Comparison of ENCODE assay signal across 24 cellular contexts in genomic region chr4:10040049-10040892, GRCh38. TPM values are rescaled to one million over a fixed set of nuclear protein-coding genes. Genes with fewer than 3 reads are reported as not detected.
DNase-seq lines count a peak whose midpoint lies in the region; ATAC-seq and TF ChIP-seq lines count a peak whose summit lies in the region.
"Had no signal": no experiment of that assay in that cellular context is flagged by ENCODE, and none has a peak within 500 bp of the region (broad histone marks: within the 10 kb centered on the region; RNA-seq: fewer than 3 reads in every experiment).

No MANE protein-coding gene starts in this region.

- peak overlapping the region; percentile 9; the same call in 1 of the 2 replicates for H3K4me3 ChIP-seq in GM12865 (ENCODE audit: low read depth, low read length)
- H3K4me3 ChIP-seq: GM23338, SK-N-MC had no signal

- ATAC-seq in HG02798 (IDR thresholded peaks at IDR 0.05; ENCODE audit: poor library complexity, unreplicated experiment) (peak; percentile 44), HG03342 (IDR thresholded peaks at IDR 0.05; ENCODE audit: unreplicated experiment) (no peak)
- ATAC-seq: GM23338 had no signal

- no peak for TF ChIP-seq CTCF in GM12865 (IDR thresholded peaks at IDR 0.05; ENCODE audit: insufficient read depth, low read depth, low read length, missing control alignments)

- DNase-seq in GM12865 (ENCODE audit: low read depth): peak; percentile 38
- DNase-seq in ecto neural progenitor cell (ENCODE audit: low spot score): peak; percentile 7
- peak; percentile 51 for DNase-seq in mesenteric fat pad (ENCODE audit: low spot score)
- no peak for DNase-seq in NCI-H146 (lab: John Stamatoyannopoulos, UW)
- no peak for DNase-seq in cerebellum (ENCODE audit: low spot score)
- DNase-seq in NCI-H2107 (lab: John Stamatoyannopoulos, UW): no peak
- DNase-seq: Calu3, DMS79 treated with DMSO at 0.1 percent for 48 hours, GF-D8, H9, IMR-90, KG1, MM.1S, NCI-H1694, NCI-H2029 treated with DMSO at 0.1 percent for 48 hours, NCI-H345, NCI-H510A treated with DMSO at 0.1 percent for 48 hours, NCI-H748 treated with DMSO at 0.1 percent for 48 hours, SIG-M5 had no signal

RNA-seq across cellular contexts. Expression of gene SLC2A9, which starts 19.0 kb away (rescaled TPM):
- total RNA-seq in mesenteric fat pad: 5.5 TPM
- total RNA-seq in cerebellum: 4.4 TPM
- total RNA-seq: A172 had no signal

Comparison
In these comparisons a context has a peak if more than half of its experiments do, and no peak if none do; other contexts are left out.
1. DNase-seq: peak in GM12865 (single experiment), ecto neural progenitor cell (single experiment) and mesenteric fat pad (single experiment); none in NCI-H146 (single experiment), cerebellum (single experiment) and NCI-H2107 (single experiment).